In genomic region chr1:155001688-155002474, GRCh38 we compare ENCODE assay signal across 8 cellular contexts. TPM values are rescaled to one million over a fixed set of nuclear protein-coding genes. Genes with fewer than 3 reads are reported as not detected.
DNase-seq lines count a peak whose midpoint lies in the region; ATAC-seq lines count a peak whose summit lies in the region.

No MANE protein-coding gene starts in this region.

- peak overlapping the region; percentile 97 for H3K27ac Mint-ChIP-seq in activated T-helper 1 cell treated with anti-CD3 and anti-CD28 coated beads, Interleukin-12 subunit alpha, Interleukin-12 subunit beta, Interleukin-2, Interleukin-4 antibody, amounts not matched to agents 30 ng/mL and 10 ng/mL and 1 ng/mL, durations not matched to agents 14 hours and 24 hours and 36 hours
- H3K27ac Mint-ChIP-seq in naive B cell, result peak overlapping the region; percentile 88 to 96 (median 94)

- H3K4me1 Mint-ChIP-seq in activated T-helper 1 cell treated with anti-CD3 and anti-CD28 coated beads, Interleukin-12 subunit alpha, Interleukin-12 subunit beta, Interleukin-2, Interleukin-4 antibody, amounts not matched to agents 30 ng/mL and 10 ng/mL and 1 ng/mL, durations not matched to agents 14 hours and 24 hours and 36 hours (ENCODE audit: low read depth), result peaks cover 55% of the 10 kb centered on the region
- H3K4me1 Mint-ChIP-seq in naive B cell, result peaks cover 50 to 68% (median 51%) of the 10 kb centered on the region in 3 donors

- intact Hi-C loops in activated T-helper 1 cell treated with anti-CD3 and anti-CD28 coated beads, Interleukin-12 subunit alpha, Interleukin-12 subunit beta, Interleukin-2, Interleukin-4 antibody, amounts not matched to agents 30 ng/mL and 10 ng/mL and 1 ng/mL, durations not matched to agents 14 hours and 24 hours and 36 hours (cut with micrococcal nuclease), result loop anchor here (1.0 to 5.0 kb wide), 11 partner anchors 10 to 782 kb away; partner anchors contain the start of genes EFNA4, IL6R, PYGO2 and RUSC1

- H3K27me3 Mint-ChIP-seq in activated T-helper 1 cell treated with anti-CD3 and anti-CD28 coated beads, Interleukin-12 subunit alpha, Interleukin-12 subunit beta, Interleukin-2, Interleukin-4 antibody, amounts not matched to agents 30 ng/mL and 10 ng/mL and 1 ng/mL, durations not matched to agents 14 hours and 24 hours and 36 hours (ENCODE audit: insufficient read depth), result peaks cover 2% of the 10 kb centered on the region
- H3K27me3 Mint-ChIP-seq in naive B cell, result no peaks in the 10 kb centered on the region

- H3K36me3 Mint-ChIP-seq in activated T-helper 1 cell treated with anti-CD3 and anti-CD28 coated beads, Interleukin-12 subunit alpha, Interleukin-12 subunit beta, Interleukin-2, Interleukin-4 antibody, amounts not matched to agents 30 ng/mL and 10 ng/mL and 1 ng/mL, durations not matched to agents 14 hours and 24 hours and 36 hours (ENCODE audit: low read depth), result peaks cover 11% of the 10 kb centered on the region
- no peaks in the 10 kb centered on the region for H3K36me3 Mint-ChIP-seq in naive B cell

- peak; percentile 46 for ATAC-seq in GM21723 (IDR thresholded peaks at IDR 0.05; ENCODE audit: unreplicated experiment)
- peak; percentile 74 to 75 for ATAC-seq in naive B cell (ENCODE audit: low read depth in 2 of 2)

- H3K4me3 Mint-ChIP-seq in activated T-helper 1 cell treated with anti-CD3 and anti-CD28 coated beads, Interleukin-12 subunit alpha, Interleukin-12 subunit beta, Interleukin-2, Interleukin-4 antibody, amounts not matched to agents 30 ng/mL and 10 ng/mL and 1 ng/mL, durations not matched to agents 14 hours and 24 hours and 36 hours, result peak overlapping the region; percentile 98
- H3K4me3 Mint-ChIP-seq in naive B cell, result peak overlapping the region; percentile 91 to 98 (median 96)

- no peaks in the 10 kb centered on the region for H3K9me3 Mint-ChIP-seq in activated T-helper 1 cell treated with anti-CD3 and anti-CD28 coated beads, Interleukin-12 subunit alpha, Interleukin-12 subunit beta, Interleukin-2, Interleukin-4 antibody, amounts not matched to agents 30 ng/mL and 10 ng/mL and 1 ng/mL, durations not matched to agents 14 hours and 24 hours and 36 hours
- no peaks in the 10 kb centered on the region for H3K9me3 Mint-ChIP-seq in naive B cell

- DNase-seq in DMS153 (lab: John Stamatoyannopoulos, UW), result peak; percentile 99
- DNase-seq in LHCN-M2 (ENCODE audit: low read depth), result peak; percentile 98
- DNase-seq in RKO (ENCODE audit: low spot score), result peak; percentile 99
- peak; percentile 98 for DNase-seq in activated T-helper 1 cell treated with anti-CD3 and anti-CD28 coated beads, Interleukin-12 subunit alpha, Interleukin-12 subunit beta, Interleukin-2, Interleukin-4 antibody, amounts not matched to agents 30 ng/mL and 10 ng/mL and 1 ng/mL, durations not matched to agents 14 hours and 24 hours and 36 hours (ENCODE audit: low spot score)
- DNase-seq in fibroblast of gingiva (ENCODE audit: low read depth), result peak; percentile 99
- peak; percentile 97 for DNase-seq in naive B cell
- DNase-seq in stimulated activated CD8-positive, alpha-beta memory T cell treated with anti-CD3 and anti-CD28 coated beads, Interleukin-7, amount 100 ng/mL, for 48 hours (ENCODE audit: extremely low read depth in 1 of 2, low read depth in 1 of 2), result peak; percentile 95 to 100

RNA-seq across cellular contexts. Expression of gene ZBTB7B, which starts 0.7 kb away (rescaled TPM):
- total RNA-seq in LHCN-M2 (2014; rRNA removed), result 18.9 and 19.5 TPM in 2 replicates
- 13.9 TPM for polyA plus RNA-seq in LHCN-M2 (2012)
- 166 and 172 TPM in 2 replicates for total RNA-seq in activated T-helper 1 cell treated with anti-CD3 and anti-CD28 coated beads, Interleukin-12 subunit alpha, Interleukin-12 subunit beta, Interleukin-2, Interleukin-4 antibody, amounts not matched to agents 30 ng/mL and 10 ng/mL and 1 ng/mL, durations not matched to agents 14 hours and 24 hours and 36 hours
- polyA plus RNA-seq in naive B cell (ENCODE audit: low read depth in 6 of 6), result 1 to 10 TPM in 5 of 6 donors, not detected in 1; 2.2 to 5.5 (median 2.7) TPM

RNA-seq across cellular contexts. Expression of gene LENEP, which starts 8.5 kb away (rescaled TPM):
- not detected in 2 replicates for total RNA-seq in LHCN-M2 (2014; rRNA removed)
- not detected for polyA plus RNA-seq in LHCN-M2 (2012)
- 1.5 and 1.8 TPM in 2 replicates for total RNA-seq in activated T-helper 1 cell treated with anti-CD3 and anti-CD28 coated beads, Interleukin-12 subunit alpha, Interleukin-12 subunit beta, Interleukin-2, Interleukin-4 antibody, amounts not matched to agents 30 ng/mL and 10 ng/mL and 1 ng/mL, durations not matched to agents 14 hours and 24 hours and 36 hours
- not detected for polyA plus RNA-seq in naive B cell (ENCODE audit: low read depth in 6 of 6)

RNA-seq across cellular contexts. Expression of gene FLAD1, which starts 18.7 kb away (rescaled TPM):
- 30.9 and 41.3 TPM in 2 replicates for total RNA-seq in LHCN-M2 (2014; rRNA removed)
- 32.9 TPM for polyA plus RNA-seq in LHCN-M2 (2012)
- 69.2 and 74.3 TPM in 2 replicates for total RNA-seq in activated T-helper 1 cell treated with anti-CD3 and anti-CD28 coated beads, Interleukin-12 subunit alpha, Interleukin-12 subunit beta, Interleukin-2, Interleukin-4 antibody, amounts not matched to agents 30 ng/mL and 10 ng/mL and 1 ng/mL, durations not matched to agents 14 hours and 24 hours and 36 hours
- 10 to 100 TPM; 37.0 to 57.0 (median 49.4) TPM for polyA plus RNA-seq in naive B cell (ENCODE audit: low read depth in 6 of 6)

RNA-seq across cellular contexts. Expression of gene CKS1B, which starts 27.4 kb away (rescaled TPM):
- 164 and 175 TPM in 2 replicates for total RNA-seq in LHCN-M2 (2014; rRNA removed)
- polyA plus RNA-seq in LHCN-M2 (2012), result 188 TPM
- 151 and 158 TPM in 2 replicates for total RNA-seq in activated T-helper 1 cell treated with anti-CD3 and anti-CD28 coated beads, Interleukin-12 subunit alpha, Interleukin-12 subunit beta, Interleukin-2, Interleukin-4 antibody, amounts not matched to agents 30 ng/mL and 10 ng/mL and 1 ng/mL, durations not matched to agents 14 hours and 24 hours and 36 hours
- polyA plus RNA-seq in naive B cell (ENCODE audit: low read depth in 6 of 6), result 100 to 1,000 TPM; 117 to 196 (median 131) TPM

RNA-seq across cellular contexts. Expression of gene SHC1, which starts 31.3 kb away (rescaled TPM):
- 325 and 337 TPM in 2 replicates for total RNA-seq in LHCN-M2 (2014; rRNA removed)
- 407 TPM for polyA plus RNA-seq in LHCN-M2 (2012)
- total RNA-seq in activated T-helper 1 cell treated with anti-CD3 and anti-CD28 coated beads, Interleukin-12 subunit alpha, Interleukin-12 subunit beta, Interleukin-2, Interleukin-4 antibody, amounts not matched to agents 30 ng/mL and 10 ng/mL and 1 ng/mL, durations not matched to agents 14 hours and 24 hours and 36 hours, result 61.4 and 62.3 TPM in 2 replicates
- 10 to 100 TPM; 23.3 to 34.0 (median 26.3) TPM for polyA plus RNA-seq in naive B cell (ENCODE audit: low read depth in 6 of 6)

Comparison
In these comparisons a context has a peak if more than half of its experiments do, and no peak if none do; other contexts are left out.
1. Peak in every context shown above with its lines: DNase-seq and ATAC-seq.